In genomic region chrX:48902135-48902534, GRCh38 we compare ENCODE assay signal across 19 cellular contexts. TPM values are rescaled to one million over a fixed set of nuclear protein-coding genes. Genes with fewer than 3 reads are reported as not detected.
DNase-seq lines count a peak whose midpoint lies in the region; ATAC-seq, FAIRE-seq and TF ChIP-seq lines count a peak whose summit lies in the region.
"Had no signal": no experiment of that assay in that cellular context is flagged by ENCODE, and none has a peak within 500 bp of the region (broad histone marks: within the 10 kb centered on the region; RNA-seq: fewer than 3 reads in every experiment).

No MANE protein-coding gene starts in this region.

- DNase-seq in CD4-positive, alpha-beta memory T cell, result no peak
- DNase-seq in GM12891 (ENCODE audit: insufficient read length, low spot score), result no peak
- DNase-seq in K562 (ENCODE audit: extremely low read depth in 1 of 4, low spot score in 3 of 4), result no peak
- DNase-seq in osteoblast (ENCODE audit: insufficient read length, low spot score, missing footprints), result peak; percentile 72
- no peak for DNase-seq in NCI-H510A (lab: John Stamatoyannopoulos, UW)
- no peak for DNase-seq in hypothalamus (lab: John Stamatoyannopoulos, UW)
- DNase-seq: BE2C; CD8-positive, alpha-beta memory T cell; GDM1; MG63; NCI-H1092; NCI-H146; NCI-H2081; NCI-H524 treated with DMSO at 0.1 percent for 48 hours; Peyer's patch had no signal

- H3K36me3 ChIP-seq in CD4-positive, alpha-beta memory T cell (ENCODE audit: insufficient read depth, low read length), result peaks cover 14% of the 10 kb centered on the region
- peaks cover 70% of the 10 kb centered on the region for H3K36me3 ChIP-seq in K562 (ENCODE audit: control insufficient read depth, insufficient read depth, low read length)
- H3K36me3 ChIP-seq in osteoblast (ENCODE audit: insufficient read depth, low read length), result peaks cover 12% of the 10 kb centered on the region

- H3K9ac ChIP-seq in K562 (ENCODE audit: insufficient read depth in 1 of 2, low read depth in 2 of 2, low read length in 2 of 2), result 0 out of 4 replicates have a peak overlapping the region, but pooled peaks of 1 of the 2 experiments have one; percentile 4

- H3K4me2 ChIP-seq in K562 (ENCODE audit: insufficient read depth, low read length) (no peak overlapping the region), osteoblast (ENCODE audit: insufficient read depth, low read length) (no peak overlapping the region)

- no peaks in the 10 kb centered on the region for H3K9me1 ChIP-seq in K562 (ENCODE audit: control insufficient read depth, insufficient read depth, low read length)

- peaks cover 31% of the 10 kb centered on the region for H3K79me2 ChIP-seq in K562 (ENCODE audit: control insufficient read depth, insufficient read depth, low read length)
- peaks cover 16% of the 10 kb centered on the region for H3K79me2 ChIP-seq in osteoblast (ENCODE audit: insufficient read depth, low read length)

- no peaks in the 10 kb centered on the region for H3K9me3 ChIP-seq in CD4-positive, alpha-beta memory T cell (ENCODE audit: control insufficient read depth in 1 of 2, low read length in 2 of 2)
- H3K9me3 ChIP-seq in K562 (replicated peaks; ENCODE audit: control insufficient read depth, insufficient read depth, low read depth, low read length) (no peaks in the 10 kb centered on the region), osteoblast (ENCODE audit: low read depth, low read length) (no peaks in the 10 kb centered on the region)
- H3K9me3 ChIP-seq: BE2C, MG63, Peyer's patch had no signal

- H4K20me1 ChIP-seq in K562 (replicated peaks; ENCODE audit: control insufficient read depth, insufficient read depth, low read length), result no peaks in the 10 kb centered on the region; the same call in 1 of the 2 replicates
- peaks cover 5% of the 10 kb centered on the region for H4K20me1 ChIP-seq in osteoblast (ENCODE audit: insufficient read depth, low read length)

- TF ChIP-seq EP300 in K562 (IDR thresholded peaks at IDR 0.05; ENCODE audit: low read length), result no peak

- WGBS in K562 (ENCODE audit: insufficient coverage, low coverage, missing lambda C conversion rate), result 96% methylated on average over 9 of the region's 20 CpGs

- FAIRE-seq in GM12891 (lab: Jason Lieb, UNC), result no peak
- no peak for FAIRE-seq in K562 (lab: Jason Lieb, UNC)
- FAIRE-seq: GM12892, H1 had no signal

- TF ChIP-seq CTCF in K562 (IDR thresholded peaks at IDR 0.05 in 2 of 3, conservative IDR thresholded peaks at IDR 0.05 in 1 of 3; ENCODE audit: insufficient read depth in 2 of 3, low read depth in 1 of 3, low read length in 3 of 3), result no peak
- TF ChIP-seq CTCF in osteoblast (IDR thresholded peaks at IDR 0.05; ENCODE audit: extremely low read depth, low read depth, low read length), result no peak

- H3K4me3 ChIP-seq in CD4-positive, alpha-beta memory T cell (ENCODE audit: low read length in 2 of 2), result no peak overlapping the region
- H3K4me3 ChIP-seq in K562 (no peak overlapping the region), osteoblast (ENCODE audit: insufficient read depth, low read length) (no peak overlapping the region)
- H3K4me3 ChIP-seq: MG63, Peyer's patch had no signal

- H3K36me3 Mint-ChIP-seq in CD4-positive, alpha-beta memory T cell, result peaks cover 5 to 37% of the 10 kb centered on the region in 2 donors

- H3K27me3 ChIP-seq in CD4-positive, alpha-beta memory T cell (ENCODE audit: insufficient read depth, low read length), result no peaks in the 10 kb centered on the region
- H3K27me3 ChIP-seq in K562 (ENCODE audit: control insufficient read depth in 2 of 2, insufficient read depth in 2 of 2, low read length in 2 of 2) (no peaks in the 10 kb centered on the region), osteoblast (ENCODE audit: insufficient read depth, low read length) (no peaks in the 10 kb centered on the region)
- H3K27me3 ChIP-seq: BE2C, MG63, Peyer's patch had no signal

- in situ Hi-C loops in K562 (cut with MboI), result no loop called here

- intact Hi-C loops in CD4-positive, alpha-beta memory T cell (cut with micrococcal nuclease), result no loop called here
- intact Hi-C loops in K562 (cut with micrococcal nuclease), result no loop called here

- TSS peak; percentile 67 for BruUV-seq in K562 (replicated peaks; lab: Mats Ljungman, UMichigan)

- peaks cover 16% of the 10 kb centered on the region for H3K4me1 ChIP-seq in CD4-positive, alpha-beta memory T cell (ENCODE audit: insufficient read depth, low read length)
- H3K4me1 ChIP-seq in K562 (replicated peaks in 1 of 2; ENCODE audit: control insufficient read depth in 2 of 2, insufficient read depth in 2 of 2, low read length in 2 of 2) (peaks cover 7 to 23% of the 10 kb centered on the region in 2 experiments; a peak in 2 of 5 replicates), osteoblast (ENCODE audit: insufficient read depth, low read length) (peaks cover 4% of the 10 kb centered on the region)
- H3K4me1 ChIP-seq: BE2C had no signal

- POLR2A ChIA-PET in CD4-positive, alpha-beta memory T cell (lab: Charles Lee; ENCODE audit: partially characterized antibody), result interaction anchor here (0.6 to 2.2 kb wide), 3 partner anchors 9 to 14 kb away, joined by 3 to 15 read pairs (median 5); partner anchors contain the start of gene SLC35A2
- POLR2A ChIA-PET in K562 (lab: Yijun Ruan, JAX), result interaction anchor here (0.8 to 1.0 kb wide), 2 partner anchors 10 to 56 kb away, joined by 5 to 6 read pairs; partner anchors contain the start of gene SLC35A2

- no peak overlapping the region for H2AFZ ChIP-seq in K562 (ENCODE audit: low read depth, low read length)
- H2AFZ ChIP-seq in osteoblast (ENCODE audit: low read length), result no peak overlapping the region

- H3K9me3 Mint-ChIP-seq in CD4-positive, alpha-beta memory T cell, result peaks cover 0 to 1% (median 0%) of the 10 kb centered on the region in 8 donors
- H3K9me3 Mint-ChIP-seq: CD8-positive, alpha-beta memory T cell had no signal

- no peak for TF ChIP-seq RAD21 in K562 (CRISPR knock-in tag; conservative IDR thresholded peaks at IDR 0.05 in 1 of 2, IDR thresholded peaks at IDR 0.05 in 1 of 2)

- CTCF ChIA-PET in CD4-positive, alpha-beta memory T cell (lab: Charles Lee; ENCODE audit: partially characterized antibody), result no interaction called here
- CTCF ChIA-PET in K562 (lab: Yijun Ruan, JAX; ENCODE audit: low intra/inter-chr PET ratio), result no interaction called here

- H3K4me1 Mint-ChIP-seq in CD4-positive, alpha-beta memory T cell, result peaks cover 0 to 16% (median 8%) of the 10 kb centered on the region in 4 donors

- ATAC-seq in K562 (no peak), GM21367 (IDR thresholded peaks at IDR 0.05; ENCODE audit: unreplicated experiment) (no peak)
- ATAC-seq: Right ventricle myocardium inferior had no signal

- no peaks in the 10 kb centered on the region for H3K27me3 Mint-ChIP-seq in CD4-positive, alpha-beta memory T cell

- TF ChIP-seq POLR2A in GM12891 (IDR thresholded peaks at IDR 0.05; ENCODE audit: low read depth, low read length), result 0 out of 2 replicates have a peak, but pooled peaks have one; percentile 29
- TF ChIP-seq POLR2A in K562 (conservative IDR thresholded peaks at IDR 0.05), result no peak; the same call in 1 of the 2 replicates

- peak overlapping the region in 4 of 7 donors; percentile 3 to 29 (median 26) for H3K27ac Mint-ChIP-seq in CD4-positive, alpha-beta memory T cell

- no peak overlapping the region for H3K27ac ChIP-seq in CD4-positive, alpha-beta memory T cell (ENCODE audit: low read depth, low read length)
- H3K27ac ChIP-seq in K562 (ENCODE audit: extremely low read depth, low read depth, low read length) (no peak overlapping the region), osteoblast (ENCODE audit: low read depth, low read length) (no peak overlapping the region)
- H3K27ac ChIP-seq: Peyer's patch had no signal

- H3K4me3 Mint-ChIP-seq in CD4-positive, alpha-beta memory T cell, result no peak overlapping the region
- H3K4me3 Mint-ChIP-seq: CD8-positive, alpha-beta memory T cell had no signal

RNA-seq across cellular contexts. Expression of gene PQBP1, which starts 4.4 kb away (rescaled TPM):
- 10 to 100 TPM; 59.6 to 64.4 TPM for total RNA-seq in CD4-positive, alpha-beta memory T cell
- polyA plus RNA-seq in CD4-positive, alpha-beta memory T cell, result 10 to 100 TPM; 80.0 to 94.1 TPM
- 77.8 TPM for polyA plus RNA-seq in GM12891 (2012; ENCODE audit: low read depth, missing spikeins)
- total RNA-seq in K562 (2011; cell fraction: chromatin; rRNA removed; ENCODE audit: low replicate concordance), result 76.7 and 135 TPM in 2 replicates
- total RNA-seq in K562 (2011; cell fraction: nucleolus; rRNA removed), result 111 and 112 TPM in 2 replicates
- 85.1 and 93.2 TPM in 2 replicates for total RNA-seq in K562 (2011; cell fraction: nucleoplasm; rRNA removed)
- total RNA-seq in K562 (2014; rRNA removed), result 255 and 262 TPM in 2 replicates
- 64.7 and 75.4 TPM in 2 replicates for total RNA-seq in K562 (2014; rRNA removed; fragmentation: Illumina TruSeq; extraction: Trizol)
- total RNA-seq in K562 (2015; rRNA removed; fragmentation: Illumina TruSeq; extraction: Trizol), result 112 and 113 TPM in 2 replicates
- 182 and 197 TPM in 2 replicates for total RNA-seq in K562 (2021)
- polyA plus RNA-seq in K562 (2011; rRNA removed), result 72.8 and 81.5 TPM in 2 replicates
- polyA plus RNA-seq in K562 (2011; cell fraction: cytosol; rRNA removed), result 93.1 and 155 TPM in 2 replicates
- polyA plus RNA-seq in K562 (2011; cell fraction: nucleus; rRNA removed), result 195 and 239 TPM in 2 replicates
- 178 and 226 TPM in 2 replicates for polyA plus RNA-seq in K562 (2012)
- 227 and 228 TPM in 2 replicates for polyA plus RNA-seq in K562 (2014; fragmentation: Illumina TruSeq; extraction: Trizol)
- polyA plus RNA-seq in K562 (2014; fragmentation: Nextera tagmentation; extraction: Ambion mirVana), result 10 to 100 TPM; 41.3 to 77.0 TPM
- polyA plus RNA-seq in K562 (2014; rRNA removed), result 172 and 186 TPM in 2 replicates
- 50.6 and 77.1 TPM in 2 replicates for polyA minus RNA-seq in K562 (2011; rRNA and poly(A)+ RNA removed)
- 89.3 and 96.8 TPM in 2 replicates for polyA minus RNA-seq in K562 (2011; cell fraction: cytosol; rRNA and poly(A)+ RNA removed)
- polyA minus RNA-seq in K562 (2011; cell fraction: nucleus; rRNA and poly(A)+ RNA removed), result 30.7 and 37.7 TPM in 2 replicates
- total RNA-seq in osteoblast, result 32.9 and 33.6 TPM in 2 replicates

RNA-seq across cellular contexts. Expression of gene TIMM17B, which starts 4.6 kb away (rescaled TPM):
- total RNA-seq in CD4-positive, alpha-beta memory T cell, result 10 to 100 TPM; 42.6 to 46.2 TPM
- 10 to 100 TPM; 65.3 to 69.7 TPM for polyA plus RNA-seq in CD4-positive, alpha-beta memory T cell
- 43.6 TPM for polyA plus RNA-seq in GM12891 (2012; ENCODE audit: low read depth, missing spikeins)
- 26.5 and 78.9 TPM in 2 replicates for total RNA-seq in K562 (2011; cell fraction: chromatin; rRNA removed; ENCODE audit: low replicate concordance)
- 91.7 and 100 TPM in 2 replicates for total RNA-seq in K562 (2011; cell fraction: nucleolus; rRNA removed)
- 70.7 and 84.2 TPM in 2 replicates for total RNA-seq in K562 (2011; cell fraction: nucleoplasm; rRNA removed)
- total RNA-seq in K562 (2014; rRNA removed) (122 and 171 TPM in 2 replicates), K562 (2014; rRNA removed; fragmentation: Illumina TruSeq; extraction: Trizol) (45.7 and 66.0 TPM in 2 replicates), K562 (2015; rRNA removed; fragmentation: Illumina TruSeq; extraction: Trizol) (94.8 and 95.4 TPM in 2 replicates), K562 (2021) (156 and 158 TPM in 2 replicates), osteoblast (20.6 and 24.2 TPM in 2 replicates)
- polyA plus RNA-seq in K562 (2011; rRNA removed) (115 and 134 TPM in 2 replicates), K562 (2014; fragmentation: Illumina TruSeq; extraction: Trizol) (140 and 176 TPM in 2 replicates), K562 (2014; fragmentation: Nextera tagmentation; extraction: Ambion mirVana) (10 to 100 TPM in 1 of 2 experiments, 1 to 10 TPM in 1; 9.9 to 69.0 TPM), K562 (2014; rRNA removed) (176 and 184 TPM in 2 replicates)
- polyA plus RNA-seq in K562 (2011; cell fraction: cytosol; rRNA removed), result 212 and 458 TPM in 2 replicates
- 115 and 134 TPM in 2 replicates for polyA plus RNA-seq in K562 (2011; cell fraction: nucleus; rRNA removed)
- polyA plus RNA-seq in K562 (2012), result 154 and 205 TPM in 2 replicates
- polyA minus RNA-seq in K562 (2011; rRNA and poly(A)+ RNA removed), result 23.1 and 34.0 TPM in 2 replicates
- polyA minus RNA-seq in K562 (2011; cell fraction: cytosol; rRNA and poly(A)+ RNA removed), result 48.4 and 49.6 TPM in 2 replicates
- 19.5 and 26.3 TPM in 2 replicates for polyA minus RNA-seq in K562 (2011; cell fraction: nucleus; rRNA and poly(A)+ RNA removed)

RNA-seq across cellular contexts. Expression of gene SLC35A2, which starts 9.3 kb away (rescaled TPM):
- total RNA-seq in CD4-positive, alpha-beta memory T cell, result 10 to 100 TPM; 13.8 to 15.8 TPM
- 10 to 100 TPM; 11.8 to 14.4 TPM for polyA plus RNA-seq in CD4-positive, alpha-beta memory T cell
- 13.9 TPM for polyA plus RNA-seq in GM12891 (2012; ENCODE audit: low read depth, missing spikeins)
- total RNA-seq in K562 (2011; cell fraction: chromatin; rRNA removed; ENCODE audit: low replicate concordance), result 43.4 and 77.8 TPM in 2 replicates
- 85.0 and 85.7 TPM in 2 replicates for total RNA-seq in K562 (2011; cell fraction: nucleolus; rRNA removed)
- total RNA-seq in K562 (2011; cell fraction: nucleoplasm; rRNA removed), result 78.3 and 79.2 TPM in 2 replicates
- total RNA-seq in K562 (2014; rRNA removed), result 18.0 and 22.3 TPM in 2 replicates
- total RNA-seq in K562 (2014; rRNA removed; fragmentation: Illumina TruSeq; extraction: Trizol), result 19.6 and 19.8 TPM in 2 replicates
- 19.2 and 20.0 TPM in 2 replicates for total RNA-seq in K562 (2015; rRNA removed; fragmentation: Illumina TruSeq; extraction: Trizol)
- total RNA-seq in K562 (2021), result 32.3 and 38.9 TPM in 2 replicates
- polyA plus RNA-seq in K562 (2011; rRNA removed), result 37.4 and 59.3 TPM in 2 replicates
- 99.1 and 114 TPM in 2 replicates for polyA plus RNA-seq in K562 (2011; cell fraction: cytosol; rRNA removed)
- 79.9 and 86.5 TPM in 2 replicates for polyA plus RNA-seq in K562 (2011; cell fraction: nucleus; rRNA removed)
- 27.7 and 32.6 TPM in 2 replicates for polyA plus RNA-seq in K562 (2012)
- 37.6 and 42.6 TPM in 2 replicates for polyA plus RNA-seq in K562 (2014; fragmentation: Illumina TruSeq; extraction: Trizol)
- 1 to 10 TPM; 3.3 to 5.2 TPM for polyA plus RNA-seq in K562 (2014; fragmentation: Nextera tagmentation; extraction: Ambion mirVana)
- polyA plus RNA-seq in K562 (2014; rRNA removed), result 32.3 and 36.5 TPM in 2 replicates
- polyA minus RNA-seq in K562 (2011; rRNA and poly(A)+ RNA removed), result 32.1 and 45.8 TPM in 2 replicates
- polyA minus RNA-seq in K562 (2011; cell fraction: cytosol; rRNA and poly(A)+ RNA removed), result 25.4 and 31.9 TPM in 2 replicates
- 12.7 and 17.7 TPM in 2 replicates for polyA minus RNA-seq in K562 (2011; cell fraction: nucleus; rRNA and poly(A)+ RNA removed)
- total RNA-seq in osteoblast, result 15.3 and 15.6 TPM in 2 replicates

RNA-seq across cellular contexts. Expression of gene PIM2, which starts 16.7 kb away (rescaled TPM):
- 100 to 1,000 TPM; 117 to 118 TPM for total RNA-seq in CD4-positive, alpha-beta memory T cell
- 100 to 1,000 TPM; 396 to 489 TPM for polyA plus RNA-seq in CD4-positive, alpha-beta memory T cell
- polyA plus RNA-seq in GM12891 (2012; ENCODE audit: low read depth, missing spikeins), result 92.2 TPM
- 237 and 416 TPM in 2 replicates for total RNA-seq in K562 (2011; cell fraction: chromatin; rRNA removed; ENCODE audit: low replicate concordance)
- 275 and 304 TPM in 2 replicates for total RNA-seq in K562 (2011; cell fraction: nucleolus; rRNA removed)
- total RNA-seq in K562 (2011; cell fraction: nucleoplasm; rRNA removed), result 289 and 300 TPM in 2 replicates
- total RNA-seq in K562 (2014; rRNA removed) (110 and 140 TPM in 2 replicates), K562 (2014; rRNA removed; fragmentation: Illumina TruSeq; extraction: Trizol) (101 and 103 TPM in 2 replicates), K562 (2015; rRNA removed; fragmentation: Illumina TruSeq; extraction: Trizol) (104 and 108 TPM in 2 replicates), K562 (2021) (138 and 147 TPM in 2 replicates), osteoblast (4.3 and 4.7 TPM in 2 replicates)
- polyA plus RNA-seq in K562 (2011; rRNA removed) (161 and 197 TPM in 2 replicates), K562 (2014; fragmentation: Illumina TruSeq; extraction: Trizol) (187 and 191 TPM in 2 replicates), K562 (2014; fragmentation: Nextera tagmentation; extraction: Ambion mirVana) (10 to 100 TPM; 67.6 to 91.4 TPM), K562 (2014; rRNA removed) (101 and 102 TPM in 2 replicates)
- polyA plus RNA-seq in K562 (2011; cell fraction: cytosol; rRNA removed), result 177 and 205 TPM in 2 replicates
- 230 and 303 TPM in 2 replicates for polyA plus RNA-seq in K562 (2011; cell fraction: nucleus; rRNA removed)
- polyA plus RNA-seq in K562 (2012), result 122 and 192 TPM in 2 replicates
- 101 and 109 TPM in 2 replicates for polyA minus RNA-seq in K562 (2011; rRNA and poly(A)+ RNA removed)
- polyA minus RNA-seq in K562 (2011; cell fraction: cytosol; rRNA and poly(A)+ RNA removed), result 72.5 and 90.1 TPM in 2 replicates
- polyA minus RNA-seq in K562 (2011; cell fraction: nucleus; rRNA and poly(A)+ RNA removed), result 79.4 and 90.6 TPM in 2 replicates

RNA-seq across cellular contexts. Expression of gene OTUD5, which starts 55.3 kb away (rescaled TPM):
- 10 to 100 TPM; 92.0 to 94.5 TPM for total RNA-seq in CD4-positive, alpha-beta memory T cell
- 10 to 100 TPM; 16.5 to 45.6 TPM for polyA plus RNA-seq in CD4-positive, alpha-beta memory T cell
- 51.3 TPM for polyA plus RNA-seq in GM12891 (2012; ENCODE audit: low read depth, missing spikeins)
- 120 and 216 TPM in 2 replicates for total RNA-seq in K562 (2011; cell fraction: chromatin; rRNA removed; ENCODE audit: low replicate concordance)
- 104 TPM in 2 replicates for total RNA-seq in K562 (2011; cell fraction: nucleolus; rRNA removed)
- total RNA-seq in K562 (2011; cell fraction: nucleoplasm; rRNA removed), result 75.4 and 94.3 TPM in 2 replicates
- total RNA-seq in K562 (2014; rRNA removed) (59.0 and 62.6 TPM in 2 replicates), K562 (2014; rRNA removed; fragmentation: Illumina TruSeq; extraction: Trizol) (34.1 and 37.5 TPM in 2 replicates), K562 (2015; rRNA removed; fragmentation: Illumina TruSeq; extraction: Trizol) (38.3 and 38.7 TPM in 2 replicates), K562 (2021) (87.0 and 93.0 TPM in 2 replicates), osteoblast (31.2 and 33.7 TPM in 2 replicates)
- polyA plus RNA-seq in K562 (2011; rRNA removed) (97.4 and 102 TPM in 2 replicates), K562 (2014; fragmentation: Illumina TruSeq; extraction: Trizol) (86.9 and 99.8 TPM in 2 replicates), K562 (2014; fragmentation: Nextera tagmentation; extraction: Ambion mirVana) (1 to 10 TPM; 3.6 to 5.5 TPM), K562 (2014; rRNA removed) (80.4 and 87.7 TPM in 2 replicates)
- polyA plus RNA-seq in K562 (2011; cell fraction: cytosol; rRNA removed), result 65.4 and 83.9 TPM in 2 replicates
- 206 and 253 TPM in 2 replicates for polyA plus RNA-seq in K562 (2011; cell fraction: nucleus; rRNA removed)
- polyA plus RNA-seq in K562 (2012), result 78.2 and 87.9 TPM in 2 replicates
- polyA minus RNA-seq in K562 (2011; rRNA and poly(A)+ RNA removed), result 73.1 and 111 TPM in 2 replicates
- 52.2 and 59.6 TPM in 2 replicates for polyA minus RNA-seq in K562 (2011; cell fraction: cytosol; rRNA and poly(A)+ RNA removed)
- 25.6 and 31.1 TPM in 2 replicates for polyA minus RNA-seq in K562 (2011; cell fraction: nucleus; rRNA and poly(A)+ RNA removed)
